Comparison of ENCODE assay signal across 12 cellular contexts in genomic region chr10:110794808-110795207, GRCh38.
DNase-seq lines count a peak whose midpoint lies in the region; ATAC-seq and TF ChIP-seq lines count a peak whose summit lies in the region.
"Had no signal": no experiment of that assay in that cellular context is flagged by ENCODE, and none has a peak within 500 bp of the region (broad histone marks: within the 10 kb centered on the region; RNA-seq: fewer than 3 reads in every experiment).

No MANE protein-coding gene starts in this region.

- no peak overlapping the region; the same call in 1 of the 2 replicates for H3K27ac Mint-ChIP-seq in WTC11
- H3K27ac Mint-ChIP-seq: activated naive CD4-positive, alpha-beta T cell treated with anti-CD3 and anti-CD28 coated beads, Interleukin-2, amount 50 U/mL, for 24 hours had no signal

- H3K27ac ChIP-seq in sigmoid colon (peak overlapping the region in 3 of 4 donors; percentile 67 to 77 (median 76)), RWPE1 (no peak overlapping the region)

- CTCF ChIA-PET in WTC11 (lab: Charles Lee) = interaction anchor here (0.6 to 4.7 kb wide), 3 partner anchors 9 to 476 kb away, joined by 4 to 25 read pairs (median 5); no protein-coding TSS in a partner anchor
- CTCF ChIA-PET in RWPE1 (lab: Yijun Ruan, JAX) = no interaction called here

- H3K4me1 Mint-ChIP-seq in WTC11 = no peaks in the 10 kb centered on the region

- H3K36me3 ChIP-seq in sigmoid colon = peaks cover 0 to 10% (median 0%) of the 10 kb centered on the region in 4 donors

- peaks cover 0 to 56% (median 53%) of the 10 kb centered on the region in 4 donors for H3K4me1 ChIP-seq in sigmoid colon

- H3K27me3 ChIP-seq in sigmoid colon = no peaks in the 10 kb centered on the region

- no peak for TF ChIP-seq POLR2A in sigmoid colon (IDR thresholded peaks at IDR 0.05)

- no peaks in the 10 kb centered on the region for H3K36me3 Mint-ChIP-seq in WTC11
- H3K36me3 Mint-ChIP-seq: activated naive CD4-positive, alpha-beta T cell treated with anti-CD3 and anti-CD28 coated beads, Interleukin-2, amount 50 U/mL, for 24 hours had no signal

- H3K9me3 Mint-ChIP-seq in WTC11 = no peaks in the 10 kb centered on the region
- H3K9me3 Mint-ChIP-seq: activated naive CD4-positive, alpha-beta T cell treated with anti-CD3 and anti-CD28 coated beads, Interleukin-2, amount 50 U/mL, for 24 hours had no signal

- no peaks in the 10 kb centered on the region for H3K9me3 ChIP-seq in sigmoid colon

- H3K4me3 Mint-ChIP-seq in WTC11 = no peak overlapping the region
- H3K4me3 Mint-ChIP-seq: activated naive CD4-positive, alpha-beta T cell treated with anti-CD3 and anti-CD28 coated beads, Interleukin-2, amount 50 U/mL, for 24 hours had no signal

- intact Hi-C loops in sigmoid colon (cut with DNase I) = no loop called here

- H3K27me3 Mint-ChIP-seq in WTC11 (ENCODE audit: low read depth) = no peaks in the 10 kb centered on the region; the same call in 1 of the 2 replicates
- H3K27me3 Mint-ChIP-seq: activated naive CD4-positive, alpha-beta T cell treated with anti-CD3 and anti-CD28 coated beads, Interleukin-2, amount 50 U/mL, for 24 hours had no signal

- ATAC-seq in WTC11 = peak; percentile 55
- no peak for ATAC-seq in GM18511 (IDR thresholded peaks at IDR 0.05; ENCODE audit: unreplicated experiment)
- ATAC-seq in HG02840 (IDR thresholded peaks at IDR 0.05; ENCODE audit: low FRiP score, unreplicated experiment) = no peak

- TF ChIP-seq CTCF in WTC11 (IDR thresholded peaks at IDR 0.05) (no peak), sigmoid colon (IDR thresholded peaks at IDR 0.05) (no peak), RWPE1 (conservative IDR thresholded peaks at IDR 0.05; ENCODE audit: low read depth) (no peak)

- WGBS in sigmoid colon, 2 donors = 86 to 92% methylated on average over 4 of the region's 4 CpGs

- H3K4me3 ChIP-seq in sigmoid colon = no peak overlapping the region

- POLR2A ChIA-PET in WTC11 (lab: Charles Lee) (no interaction called here), RWPE1 (lab: Yijun Ruan, JAX; ENCODE audit: low non-redundant PET) (no interaction called here)

- DNase-seq in NCI-H187 (lab: John Stamatoyannopoulos, UW) (peak; percentile 69 to 83), WTC11 (ENCODE audit: low spot score) (no peak), hippocampal formation (lab: John Stamatoyannopoulos, UW) (peak; percentile 64 to 82), sigmoid colon (no peak), NCI-H526 (lab: John Stamatoyannopoulos, UW) (no peak), RWPE1 (ENCODE audit: low spot score) (no peak)
- DNase-seq: activated CD4-positive, alpha-beta T cell treated with anti-CD3 and anti-CD28 coated beads for 48 hours; GOT3; kidney had no signal

- TF ChIP-seq EP300 in sigmoid colon (IDR thresholded peaks at IDR 0.05) = no peak

TF ChIP-seq in WTC11, 78 proteins besides CTCF, POLR2A, EP300 and RAD21:
- TF ChIP-seq FOXJ3 (CRISPR knock-in tag; IDR thresholded peaks at IDR 0.05; ENCODE audit: borderline replicate concordance) = no peak
- no peak for TF ChIP-seq AFF4 (CRISPR knock-in tag; IDR thresholded peaks at IDR 0.05; ENCODE audit: borderline replicate concordance)
- no peak for TF ChIP-seq TEAD1 (CRISPR knock-in tag; IDR thresholded peaks at IDR 0.05)
- TF ChIP-seq SOX15 (CRISPR knock-in tag; IDR thresholded peaks at IDR 0.05) = no peak
- no peak for TF ChIP-seq OVOL2 (CRISPR knock-in tag; IDR thresholded peaks at IDR 0.05; ENCODE audit: borderline replicate concordance)
- no peak for TF ChIP-seq TCF7 (CRISPR knock-in tag; IDR thresholded peaks at IDR 0.05; ENCODE audit: low read depth)
- TF ChIP-seq ZNF396 (CRISPR knock-in tag; IDR thresholded peaks at IDR 0.05; ENCODE audit: borderline replicate concordance) = no peak
- no peak for TF ChIP-seq MXD4 (CRISPR knock-in tag; IDR thresholded peaks at IDR 0.05; ENCODE audit: borderline replicate concordance)
- TF ChIP-seq AR (CRISPR knock-in tag; IDR thresholded peaks at IDR 0.05) = no peak
- no peak for TF ChIP-seq FOXP1 (CRISPR knock-in tag; IDR thresholded peaks at IDR 0.05; ENCODE audit: borderline replicate concordance)
- TF ChIP-seq ZNF138 (CRISPR knock-in tag; conservative IDR thresholded peaks at IDR 0.05) = no peak
TF ChIP-seq in WTC11: peak in this region for 0.

Comparison
In these comparisons a context has a peak if more than half of its experiments do, and no peak if none do; other contexts are left out.
1. DNase-seq: peak in NCI-H187 (2 of 2) and hippocampal formation (2 of 2); none in WTC11 (single experiment), sigmoid colon (single experiment), NCI-H526 (0 of 2) and RWPE1 (single experiment).